In genomic region chr2:20221939-20222768, GRCh38 we compare ENCODE assay signal across 11 cellular contexts. TPM values are rescaled to one million over a fixed set of nuclear protein-coding genes. Genes with fewer than 3 reads are reported as not detected.
DNase-seq lines count a peak whose midpoint lies in the region; ATAC-seq and TF ChIP-seq lines count a peak whose summit lies in the region.
"Had no signal": no experiment of that assay in that cellular context is flagged by ENCODE, and none has a peak within 500 bp of the region (broad histone marks: within the 10 kb centered on the region; RNA-seq: fewer than 3 reads in every experiment).

No MANE protein-coding gene starts in this region.

- H4K8ac ChIP-seq in H9 (replicated peaks; ENCODE audit: insufficient read length, low read depth, low read length), result no peak overlapping the region

- POLR2A ChIA-PET in RWPE1 (lab: Yijun Ruan, JAX; ENCODE audit: low non-redundant PET), result interaction anchor here (0.7 to 1.8 kb wide), 4 partner anchors 9 to 15 kb away, joined by 3 to 6 read pairs (median 5); no protein-coding TSS in a partner anchor

- no peak overlapping the region for H2BK120ac ChIP-seq in H9 (ENCODE audit: low read depth, low read length, poor library complexity, severe bottlenecking)

- H3K27ac ChIP-seq in H9 (ENCODE audit: insufficient read length, low read depth, low read length), result no peak overlapping the region
- H3K27ac ChIP-seq in RWPE1, result peak overlapping the region; percentile 100
- H3K27ac ChIP-seq in foreskin keratinocyte, result peak overlapping the region; percentile 91
- H3K27ac ChIP-seq in smooth muscle cell (ENCODE audit: low read depth), result peak overlapping the region; percentile 72

- no peak overlapping the region for H4K91ac ChIP-seq in H9 (ENCODE audit: insufficient read length, low read depth, low read length)

- H3K4me2 ChIP-seq in H9 (ENCODE audit: insufficient read depth, insufficient read length, low read length) (peak overlapping the region; percentile 71), smooth muscle cell (peak overlapping the region; percentile 99)

- DNase-seq in H9, result no peak
- DNase-seq in RWPE1 (ENCODE audit: low spot score), result no peak
- DNase-seq in foreskin keratinocyte, result no peak
- DNase-seq in smooth muscle cell (lab: John Stamatoyannopoulos, UW; ENCODE audit: unreplicated experiment), result no peak
- no peak for DNase-seq in head of caudate nucleus
- DNase-seq: NCI-H510A, T-helper 9 cell had no signal

- H3K4ac ChIP-seq in H9 (ENCODE audit: low read depth, low read length), result no peak overlapping the region

- peak overlapping the region; percentile 63 to 79 for H3K4me3 Mint-ChIP-seq in H9

- CTCF ChIA-PET in RWPE1 (lab: Yijun Ruan, JAX), result interaction anchor here (0.7 to 1.5 kb wide), 3 partner anchors 42 to 113 kb away, joined by 3 to 4 read pairs (median 3); no protein-coding TSS in a partner anchor

- H4K5ac ChIP-seq in H9 (ENCODE audit: insufficient read length, low read depth, low read length), result no peak overlapping the region

- H2AFZ ChIP-seq in H9 (ENCODE audit: low read length) (no peak overlapping the region), smooth muscle cell (ENCODE audit: low read depth) (no peak overlapping the region)

- peak overlapping the region; percentile 86 for H3K4me3 ChIP-seq in smooth muscle cell
- H3K4me3 ChIP-seq: mucosa of descending colon had no signal

- H3K4me1 ChIP-seq in H9 (ENCODE audit: insufficient read depth, low read length), result peaks cover 9% of the 10 kb centered on the region; the same call in 1 of the 2 replicates
- peaks cover 53% of the 10 kb centered on the region for H3K4me1 ChIP-seq in foreskin keratinocyte
- H3K4me1 ChIP-seq in smooth muscle cell (ENCODE audit: low read depth), result peaks cover 30% of the 10 kb centered on the region

- WGBS in H9 (ENCODE audit: extremely low coverage, insufficient read length, low lambda C conversion rate), result no CpG with 5 or more reads among the region's 1 CpG
- WGBS in smooth muscle cell (ENCODE audit: low lambda C conversion rate), result 91% methylated on average over 1 of the region's 1 CpG

- peaks cover 28 to 31% of the 10 kb centered on the region in 2 experiments for H3K4me1 Mint-ChIP-seq in H9

- H3F3A ChIP-seq in smooth muscle cell (ENCODE audit: low read depth), result peaks cover 2% of the 10 kb centered on the region

- no peak overlapping the region for H3K56ac ChIP-seq in H9 (ENCODE audit: insufficient read length, low read depth, low read length)

- H3K36me3 Mint-ChIP-seq in H9 (ENCODE audit: insufficient read depth in 1 of 3, low read depth in 3 of 3), result peaks cover 12 to 20% (median 12%) of the 10 kb centered on the region in 3 experiments; a peak in 6 of 7 replicates

- H3K9me3 Mint-ChIP-seq in H9, result no peaks in the 10 kb centered on the region; a peak in 1 of 5 replicates
- H3K9me3 Mint-ChIP-seq: stimulated activated naive CD8-positive, alpha-beta T cell treated with anti-CD3 and anti-CD28 coated beads, Interleukin-15, Interleukin-2, amounts not matched to agents 100 ng/mL and 50 ng/mL, for 24 hours had no signal

- H2BK5ac ChIP-seq in H9 (ENCODE audit: insufficient read length, low read length), result no peak overlapping the region

- H3K14ac ChIP-seq in H9 (ENCODE audit: insufficient read depth, low read length), result no peak overlapping the region

- H2BK15ac ChIP-seq in H9 (ENCODE audit: low read depth, low read length), result no peak overlapping the region

- TF ChIP-seq CTCF in H9 (conservative IDR thresholded peaks at IDR 0.05) (no peak), RWPE1 (conservative IDR thresholded peaks at IDR 0.05; ENCODE audit: low read depth) (no peak), foreskin keratinocyte (conservative IDR thresholded peaks at IDR 0.05) (no peak), smooth muscle cell (IDR thresholded peaks at IDR 0.05; ENCODE audit: borderline replicate concordance, insufficient read depth, poor library complexity, severe bottlenecking) (no peak)

- no peaks in the 10 kb centered on the region for H4K20me1 ChIP-seq in H9 (ENCODE audit: control insufficient read depth, insufficient read depth, insufficient read length)
- H4K20me1 ChIP-seq in smooth muscle cell (ENCODE audit: low read depth), result no peaks in the 10 kb centered on the region

- no peak overlapping the region for H2BK12ac ChIP-seq in H9 (ENCODE audit: insufficient read length, low read depth, low read length)

- no peak overlapping the region for H3K18ac ChIP-seq in H9 (ENCODE audit: insufficient read length, low read depth, low read length)

- no peak for ATAC-seq in foreskin keratinocyte
- ATAC-seq in GM21360 (IDR thresholded peaks at IDR 0.05; ENCODE audit: unreplicated experiment), result no peak
- no peak for ATAC-seq in GM19455 (IDR thresholded peaks at IDR 0.05; ENCODE audit: unreplicated experiment)
- ATAC-seq: mucosa of descending colon had no signal

- H3K23ac ChIP-seq in H9 (ENCODE audit: insufficient read length, low read depth, low read length), result no peak overlapping the region

- peaks cover 22% of the 10 kb centered on the region for H3K27me3 Mint-ChIP-seq in H9 (ENCODE audit: low read depth)

- H3K79me2 ChIP-seq in H9 (ENCODE audit: insufficient read depth, low read length) (peaks cover 17% of the 10 kb centered on the region; the same call in 1 of the 2 replicates), smooth muscle cell (ENCODE audit: low read depth) (peaks cover 15% of the 10 kb centered on the region)

- no peaks in the 10 kb centered on the region for H3K36me3 ChIP-seq in smooth muscle cell (ENCODE audit: low read depth)

- H3K79me1 ChIP-seq in H9 (ENCODE audit: insufficient read depth, low read depth, low read length, poor library complexity, severe bottlenecking), result no peaks in the 10 kb centered on the region

- H3K27ac Mint-ChIP-seq in H9, result peak overlapping the region in 2 of 3 experiments; percentile 29 to 70; a peak in 3 of 7 replicates
- H3K27ac Mint-ChIP-seq: stimulated activated naive CD8-positive, alpha-beta T cell treated with anti-CD3 and anti-CD28 coated beads, Interleukin-15, Interleukin-2, amounts not matched to agents 100 ng/mL and 50 ng/mL, for 24 hours had no signal

- H2AK5ac ChIP-seq in H9 (ENCODE audit: insufficient read length, low read length), result no peak overlapping the region

- H3K9me3 ChIP-seq in H9 (ENCODE audit: control insufficient read depth, low read depth, low read length) (no peaks in the 10 kb centered on the region), smooth muscle cell (replicated peaks; ENCODE audit: low read depth) (no peaks in the 10 kb centered on the region)
- H3K9me3 ChIP-seq: mucosa of descending colon had no signal

- H2BK20ac ChIP-seq in H9 (ENCODE audit: low read depth, low read length, poor library complexity, severe bottlenecking), result no peak overlapping the region

- no peak overlapping the region for H3T11ph ChIP-seq in H9 (ENCODE audit: low read length)

- H3K23me2 ChIP-seq in H9 (ENCODE audit: insufficient read length, low read depth, low read length, poor library complexity, severe bottlenecking), result peaks cover 10% of the 10 kb centered on the region

- H3K9ac ChIP-seq in H9 (ENCODE audit: extremely low read depth, insufficient read length, low read length), result no peak overlapping the region
- H3K9ac ChIP-seq in smooth muscle cell (ENCODE audit: low read depth), result peak overlapping the region; percentile 38

- intact Hi-C loops in head of caudate nucleus (cut with DNase I), result no loop called here

- H3K27me3 ChIP-seq in H9 (ENCODE audit: insufficient read depth, low read length) (no peaks in the 10 kb centered on the region), foreskin keratinocyte (no peaks in the 10 kb centered on the region), smooth muscle cell (ENCODE audit: low read depth) (no peaks in the 10 kb centered on the region)

RNA-seq across cellular contexts. Expression of gene SDC1, which starts 2.8 kb away (rescaled TPM):
- total RNA-seq in H9 (2021) (22.3 and 25.1 TPM in 2 replicates), foreskin keratinocyte (1,300 and 1,305 TPM in 2 replicates), smooth muscle cell (61.0 and 81.1 TPM in 2 replicates)
- polyA plus RNA-seq in foreskin keratinocyte (824 and 890 TPM in 2 replicates), smooth muscle cell (88.1 and 110 TPM in 2 replicates)

Comparison
In these comparisons a context has a peak if more than half of its experiments do, and no peak if none do; other contexts are left out.
1. RNA of gene SDC1, which starts 2.8 kb away (total RNA-seq): 1,300 to 1,305 TPM in foreskin keratinocyte; 61.0 to 81.1 TPM in smooth muscle cell and 22.3 to 25.1 TPM in H9; every median in the first group is over 10 times any median in the second.